ENCODE assay signal across 8 cellular contexts in the genomic region with DNA sequence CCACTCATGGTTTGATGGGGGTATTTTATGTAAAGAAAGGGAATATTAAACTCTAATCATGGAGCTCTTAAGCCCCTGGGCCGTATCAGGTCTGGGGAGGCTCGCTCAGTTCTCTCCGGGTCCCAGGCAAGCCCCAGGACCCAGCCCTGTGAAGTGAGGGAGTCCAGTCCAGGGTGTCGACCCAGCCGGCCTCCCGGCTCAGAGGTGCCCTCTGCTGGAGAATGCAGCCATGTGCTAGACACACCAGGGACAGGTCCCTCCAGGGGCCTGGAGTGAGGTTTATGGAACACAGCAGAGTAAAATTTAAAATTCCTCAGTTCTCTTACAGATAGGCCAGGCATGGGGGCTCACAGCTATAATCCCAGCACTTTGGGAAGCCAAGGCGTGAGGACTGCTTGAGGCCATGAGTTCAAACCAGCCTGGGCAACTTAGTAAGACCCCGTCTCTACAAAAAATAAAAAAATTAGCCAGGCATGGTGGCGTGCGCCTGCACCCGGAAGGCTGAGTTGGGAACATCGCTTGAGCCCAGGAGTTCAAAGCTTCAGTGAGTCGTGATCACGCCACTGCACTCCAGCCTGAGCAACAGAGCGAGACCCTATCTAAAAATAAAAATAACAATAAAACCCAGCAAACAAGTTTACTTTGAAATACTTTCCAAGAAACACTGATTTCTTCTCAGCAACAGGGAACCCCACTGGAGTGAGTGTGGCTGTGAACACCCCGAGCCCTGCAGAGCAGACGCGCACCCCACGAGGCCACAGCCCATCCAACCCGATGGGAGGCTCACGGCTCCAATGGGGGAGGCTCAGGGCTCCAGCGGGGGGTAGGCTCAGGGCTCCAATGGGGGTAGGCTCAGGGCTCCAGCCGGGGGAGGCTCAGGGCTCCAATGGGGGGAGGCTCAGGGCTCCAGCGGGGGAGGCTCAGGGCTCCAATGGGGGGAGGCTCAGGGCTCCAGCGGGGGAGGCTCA.
DNase-seq lines count a peak whose midpoint lies in the region; TF ChIP-seq lines count a peak whose summit lies in the region.

No MANE protein-coding gene starts in this region.

- peaks cover 59% of the 10 kb centered on the region for H3K4me1 ChIP-seq in BLaER1
- no peaks in the 10 kb centered on the region for H3K4me1 ChIP-seq in OCI-LY1 (ENCODE audit: insufficient read depth, low read length, severe bottlenecking)
- peaks cover 11 to 34% (median 24%) of the 10 kb centered on the region in 4 donors for H3K4me1 ChIP-seq in stomach

- peaks cover 3% of the 10 kb centered on the region for H3K27me3 Mint-ChIP-seq in nephron progenitor cell (ENCODE audit: low read depth, poor library complexity)

- intact Hi-C loops in stomach (cut with DNase I; ENCODE audit: low total_unique reads): no loop called here

- H3K9me2 ChIP-seq in OCI-LY1 (ENCODE audit: low read depth, low read length): no peaks in the 10 kb centered on the region

- H3K4me3 Mint-ChIP-seq in nephron progenitor cell: no peak overlapping the region

- H3K36me3 ChIP-seq in BLaER1 (peaks cover 84% of the 10 kb centered on the region), OCI-LY1 (ENCODE audit: insufficient read depth, low read length) (peaks cover 46% of the 10 kb centered on the region), stomach (peaks cover 36 to 70% (median 62%) of the 10 kb centered on the region in 4 donors)

- peak overlapping the region; percentile 53; the same call in 1 of the 2 replicates for H3K9ac ChIP-seq in BLaER1
- H3K9ac ChIP-seq in OCI-LY1 (ENCODE audit: low read length): no peak overlapping the region

- H3K79me2 ChIP-seq in OCI-LY1 (ENCODE audit: insufficient read depth, low read length): no peaks in the 10 kb centered on the region

- 64 to 75% (median 73%) methylated on average over 21 to 25 of the region's 25 CpGs for WGBS in stomach, 5 donors

- H3K4me3 ChIP-seq in BLaER1: peak overlapping the region; percentile 22; the same call in 1 of the 2 replicates
- no peak overlapping the region for H3K4me3 ChIP-seq in OCI-LY1 (ENCODE audit: low read depth, low read length, poor library complexity, severe bottlenecking)
- no peak overlapping the region for H3K4me3 ChIP-seq in stomach

- H3K4me2 ChIP-seq in BLaER1: peak overlapping the region; percentile 80
- H3K4me2 ChIP-seq in OCI-LY1 (ENCODE audit: low read length): no peak overlapping the region

- TF ChIP-seq CTCF in OCI-LY1 (IDR thresholded peaks at IDR 0.05; ENCODE audit: low read length) (peak; percentile 92), nephron progenitor cell (IDR thresholded peaks at IDR 0.05) (peak; percentile 79), stomach (IDR thresholded peaks at IDR 0.05) (peak in 5 of 7 experiments; percentile 15 to 80 (median 63))

- no peaks in the 10 kb centered on the region for H3K9me3 Mint-ChIP-seq in nephron progenitor cell

- peak overlapping the region; percentile 57 for H3K27ac ChIP-seq in BLaER1
- peak overlapping the region; percentile 37 for H3K27ac ChIP-seq in OCI-LY1 (ENCODE audit: low read depth, low read length, poor library complexity, severe bottlenecking)
- peak overlapping the region in 2 of 5 donors; percentile 16 to 20 for H3K27ac ChIP-seq in stomach

- no peak overlapping the region for H2AFZ ChIP-seq in OCI-LY1 (ENCODE audit: low read length)

- H3F3A ChIP-seq in OCI-LY1 (ENCODE audit: insufficient read depth, low read length): no peaks in the 10 kb centered on the region

- TF ChIP-seq EP300 in stomach (IDR thresholded peaks at IDR 0.05): no peak

- peak overlapping the region; percentile 36 for H3K27ac Mint-ChIP-seq in nephron progenitor cell

- DNase-seq in H4 (ENCODE audit: low spot score) (peak; percentile 62), fibroblast of gingiva (ENCODE audit: low read depth) (peak; percentile 54), nephron progenitor cell (peak; percentile 82), stomach (peak; percentile 83), OCI-M2 (lab: John Stamatoyannopoulos, UW; ENCODE audit: unreplicated experiment) (no peak)
- peak; percentile 78 for DNase-seq in activated T-cell treated with anti-CD3 and anti-CD28 coated beads, Interleukin-2, amount 50 U/mL, for 1 hour

- H3K36me3 Mint-ChIP-seq in nephron progenitor cell (ENCODE audit: low read depth): peaks cover 15% of the 10 kb centered on the region

- H4K20me1 ChIP-seq in BLaER1: peaks cover 100% of the 10 kb centered on the region
- H4K20me1 ChIP-seq in OCI-LY1 (ENCODE audit: insufficient read depth, low read length): no peaks in the 10 kb centered on the region

- peaks cover 32% of the 10 kb centered on the region for H3K4me1 Mint-ChIP-seq in nephron progenitor cell

- TF ChIP-seq POLR2A in stomach (IDR thresholded peaks at IDR 0.05): no peak

- H3K9me3 ChIP-seq in BLaER1: no peaks in the 10 kb centered on the region
- no peaks in the 10 kb centered on the region for H3K9me3 ChIP-seq in OCI-LY1 (ENCODE audit: low read length)
- H3K9me3 ChIP-seq in stomach: no peaks in the 10 kb centered on the region

- H3K27me3 ChIP-seq in BLaER1 (no peaks in the 10 kb centered on the region), OCI-LY1 (ENCODE audit: insufficient read depth, low read length) (no peaks in the 10 kb centered on the region), stomach (no peaks in the 10 kb centered on the region)
